ENCODE assay signal across 9 cellular contexts in genomic region chr20:44736170-44737021, GRCh38. TPM values are rescaled to one million over a fixed set of nuclear protein-coding genes. Genes with fewer than 3 reads are reported as not detected.
DNase-seq lines count a peak whose midpoint lies in the region; ATAC-seq and TF ChIP-seq lines count a peak whose summit lies in the region.
"Had no signal": no experiment of that assay in that cellular context is flagged by ENCODE, and none has a peak within 500 bp of the region (broad histone marks: within the 10 kb centered on the region; RNA-seq: fewer than 3 reads in every experiment).

No MANE protein-coding gene starts in this region.

- H3K36me3 Mint-ChIP-seq in memory B cell (peaks cover 2% of the 10 kb centered on the region), mesothelial cell of epicardium (no peaks in the 10 kb centered on the region)

- H3K4me1 Mint-ChIP-seq in memory B cell (peaks cover 13% of the 10 kb centered on the region), mesothelial cell of epicardium (peaks cover 9% of the 10 kb centered on the region)

- no peak overlapping the region for H3K9ac ChIP-seq in Karpas-422 (ENCODE audit: low read length)

- no peak overlapping the region for H3K27ac Mint-ChIP-seq in memory B cell
- H3K27ac Mint-ChIP-seq in mesothelial cell of epicardium, result no peak overlapping the region

- peaks cover 2% of the 10 kb centered on the region for H3K27me3 Mint-ChIP-seq in memory B cell
- peaks cover 2% of the 10 kb centered on the region for H3K27me3 Mint-ChIP-seq in mesothelial cell of epicardium (ENCODE audit: low read depth)

- H3K4me1 ChIP-seq in Karpas-422 (ENCODE audit: low read length), result 0 out of 2 replicates have a peak, but pooled peaks cover 3% of the 10 kb centered on the region

- H3K9me3 Mint-ChIP-seq in memory B cell (peaks cover 7% of the 10 kb centered on the region), mesothelial cell of epicardium (peaks cover 9% of the 10 kb centered on the region)

- H3K9me2 ChIP-seq in Karpas-422 (replicated peaks; ENCODE audit: insufficient read depth, low read length), result no peaks in the 10 kb centered on the region

- H4K20me1 ChIP-seq in Karpas-422 (ENCODE audit: insufficient read depth, low read depth, low read length), result no peaks in the 10 kb centered on the region

- no peak overlapping the region for H3K4me2 ChIP-seq in Karpas-422 (ENCODE audit: low read depth, low read length, poor library complexity, severe bottlenecking)

- H3K4me3 ChIP-seq in Karpas-422 (ENCODE audit: low read length), result peak overlapping the region; percentile 16; the same call in 1 of the 2 replicates

- H2AFZ ChIP-seq in Karpas-422 (ENCODE audit: low read length), result 0 out of 2 replicates have a peak overlapping the region, but pooled peaks have one; percentile 44

- H3K4me3 Mint-ChIP-seq in memory B cell (peak overlapping the region; percentile 69), mesothelial cell of epicardium (no peak overlapping the region)

- DNase-seq in ELF-1 (ENCODE audit: low read depth, low spot score) (peak; percentile 82), Karpas-422 (peak; percentile 79), SKM-1 treated with dmso at 0.1 percent for 144 hours (lab: John Stamatoyannopoulos, UW; ENCODE audit: unreplicated experiment) (peak; percentile 89), ecto neural progenitor cell (ENCODE audit: low spot score) (peak; percentile 69), memory B cell (ENCODE audit: low spot score in 2 of 2) (no peak), GM19238 (ENCODE audit: insufficient read length, low spot score) (no peak), NCI-H187 (lab: John Stamatoyannopoulos, UW) (no peak), mesothelial cell of epicardium (ENCODE audit: low spot score in 2 of 2, unreplicated experiment in 2 of 2) (no peak)

- ATAC-seq in memory B cell (ENCODE audit: low read depth), result peak; percentile 69

- H3K79me2 ChIP-seq in Karpas-422 (ENCODE audit: low read length), result no peaks in the 10 kb centered on the region

- no peaks in the 10 kb centered on the region for H3K9me3 ChIP-seq in Karpas-422 (ENCODE audit: low read length)

- H3K36me3 ChIP-seq in Karpas-422 (ENCODE audit: insufficient read depth, low read length), result no peaks in the 10 kb centered on the region

- TF ChIP-seq CTCF in mesothelial cell of epicardium (IDR thresholded peaks at IDR 0.05; ENCODE audit: unreplicated experiment), result no peak

- no peak overlapping the region for H3K27ac ChIP-seq in Karpas-422 (ENCODE audit: low read length)

- H3K27me3 ChIP-seq in Karpas-422 (ENCODE audit: low read length), result no peaks in the 10 kb centered on the region

RNA-seq across cellular contexts. Expression of gene KCNK15, which starts 9.3 kb away (rescaled TPM):
- total RNA-seq in Karpas-422 (2014; rRNA removed; shearing (Covaris generic); ENCODE audit: low replicate concordance), result not detected in 2 replicates
- total RNA-seq in mesothelial cell of epicardium, result 0.16 to 0.27 TPM (median 0.20 TPM) in 3 replicates

RNA-seq across cellular contexts. Expression of gene CCN5, which starts 21.2 kb away (rescaled TPM):
- total RNA-seq in Karpas-422 (2014; rRNA removed; shearing (Covaris generic); ENCODE audit: low replicate concordance), result not detected in 2 replicates
- not detected in 3 replicates for total RNA-seq in mesothelial cell of epicardium
- total RNA-seq: activated CD8-positive, alpha-beta memory T cell treated with anti-CD3 and anti-CD28 coated beads for 36 hours had no signal

Comparison
In these comparisons a context has a peak if more than half of its experiments do, and no peak if none do; other contexts are left out.
1. DNase-seq: peak in ELF-1 (single experiment), Karpas-422 (single experiment), SKM-1 treated with dmso at 0.1 percent for 144 hours (single experiment) and ecto neural progenitor cell (single experiment); none in memory B cell (0 of 2), GM19238 (single experiment), NCI-H187 (0 of 2) and mesothelial cell of epicardium (0 of 2).